In genomic region chr19:58408152-58409009, GRCh38 we compare ENCODE assay signal across 8 cellular contexts. TPM values are rescaled to one million over a fixed set of nuclear protein-coding genes. Genes with fewer than 3 reads are reported as not detected.
DNase-seq lines count a peak whose midpoint lies in the region; ATAC-seq and TF ChIP-seq lines count a peak whose summit lies in the region.

Gene ZNF584 (plus strand): TSS chr19:58408649. CDS start chr19:58409148, 499 bp downstream.

- ATAC-seq in GM21529 (IDR thresholded peaks at IDR 0.05; ENCODE audit: unreplicated experiment) (peak; percentile 91), IMR-90 (ENCODE audit: low read depth) (peak; percentile 98)

- peak within 1 kb of the TSS; percentile 98 for H2AK9ac ChIP-seq in IMR-90 (replicated peaks; ENCODE audit: low read depth, low read length, poor library complexity)

- peak within 1 kb of the TSS; percentile 46; the same call in 1 of the 2 replicates for H3K18ac ChIP-seq in IMR-90 (ENCODE audit: low read depth, low read length)

- peak within 1 kb of the TSS; percentile 73 for H3K14ac ChIP-seq in IMR-90 (replicated peaks; ENCODE audit: low read depth, low read length)

- BruUV-seq in IMR-90 (replicated peaks; lab: Mats Ljungman, UMichigan): no TSS peak
- no TSS peak for BruUV-seq in OCI-LY7 (replicated peaks; lab: Mats Ljungman, UMichigan)

- H3K4me2 ChIP-seq in IMR-90 (ENCODE audit: low read depth, low read length) (peak within 1 kb of the TSS; percentile 98), OCI-LY7 (ENCODE audit: low read length) (peak within 1 kb of the TSS; percentile 96)

- WGBS in IMR-90 (ENCODE audit: extremely low coverage in 2 of 2, insufficient read length in 1 of 2), 2 experiments: 1% methylated on average over 70 of the region's 100 CpGs; no CpG with 5 or more reads in 1 of the 2 experiments

- H3K27ac ChIP-seq in IMR-90 (ENCODE audit: insufficient read depth, low read length) (peak within 1 kb of the TSS; percentile 88), OCI-LY7 (ENCODE audit: low read depth, low read length, poor library complexity, severe bottlenecking) (peak within 1 kb of the TSS; percentile 47)

- H4K5ac ChIP-seq in IMR-90 (ENCODE audit: low read depth, low read length): peak within 1 kb of the TSS; percentile 76

- TF ChIP-seq POLR2A in IMR-90 (IDR thresholded peaks at IDR 0.05; ENCODE audit: low read depth, low read length): peak; percentile 89

- H3K36me3 ChIP-seq in IMR-90 (ENCODE audit: control insufficient read depth, insufficient read depth, low read length): no peaks in the 10 kb centered on the region
- H3K36me3 ChIP-seq in OCI-LY7 (ENCODE audit: insufficient read depth, low read length): no peaks in the 10 kb centered on the region

- dilution Hi-C loops in IMR-90 (cut with HindIII; ENCODE audit: low sequenced_read_pairs, unreplicated experiment): no loop called here

- TF ChIP-seq CTCF in IMR-90 (conservative IDR thresholded peaks at IDR 0.05; ENCODE audit: low read depth, low read length): 0 out of 2 replicates have a peak, but pooled peaks have one; percentile 9
- peak; percentile 45 for TF ChIP-seq CTCF in OCI-LY7 (conservative IDR thresholded peaks at IDR 0.05; ENCODE audit: low read length)
- TF ChIP-seq CTCF in epithelial cell of esophagus (IDR thresholded peaks at IDR 0.05; ENCODE audit: insufficient read depth, low read depth, low read length, missing control alignments): no peak

- DNase-seq in DMS153 (lab: John Stamatoyannopoulos, UW): peak; percentile 90
- DNase-seq in IMR-90: peak; percentile 93
- DNase-seq in OCI-LY7 (ENCODE audit: low spot score): peak; percentile 97
- peak; percentile 92 for DNase-seq in activated T-cell treated with anti-CD3 and anti-CD28 coated beads for 4 hours
- DNase-seq in epithelial cell of esophagus (ENCODE audit: low read depth): peak; percentile 94
- peak; percentile 93 to 95 for DNase-seq in stimulated activated CD8-positive, alpha-beta memory T cell treated with anti-CD3 and anti-CD28 coated beads, Interleukin-2, amount 100 ng/mL, for 48 hours (ENCODE audit: low read depth in 2 of 2)

- H2AK5ac ChIP-seq in IMR-90 (ENCODE audit: low read depth, low read length): peak within 1 kb of the TSS; percentile 88

- peaks cover 11% of the 10 kb centered on the region for H3K4me1 ChIP-seq in IMR-90 (ENCODE audit: control insufficient read depth, insufficient read depth, low read length)
- H3K4me1 ChIP-seq in OCI-LY7 (ENCODE audit: insufficient read depth, low read length, poor library complexity, severe bottlenecking): peaks cover 20% of the 10 kb centered on the region
- peaks cover 22% of the 10 kb centered on the region for H3K4me1 ChIP-seq in mononuclear cell (ENCODE audit: insufficient read depth, low read length)

- no peak for TF ChIP-seq RAD21 in IMR-90 (IDR thresholded peaks at IDR 0.05; ENCODE audit: low read length)

- intact Hi-C loops in IMR-90 (cut with micrococcal nuclease) (loop anchor here (2.0 kb wide), 1 partner anchor 32 kb away; the partner anchor contains the start of gene ZNF132), OCI-LY7 (cut with micrococcal nuclease; ENCODE audit: unreplicated experiment) (loop anchor here (1.0 to 5.0 kb wide), 4 partner anchors 43 to 226 kb away; partner anchors contain the start of genes ZNF274, ZNF324, ZNF324B and ZSCAN22)

- H3K79me2 ChIP-seq in OCI-LY7 (ENCODE audit: insufficient read depth, low read depth, low read length): peaks cover 12% of the 10 kb centered on the region; the same call in 1 of the 2 replicates

- no peaks in the 10 kb centered on the region for H3K9me2 ChIP-seq in OCI-LY7 (ENCODE audit: insufficient read depth, low read length)

- in situ Hi-C loops in IMR-90 (cut with MboI; ENCODE audit: low sequenced_read_pairs): no loop called here

- H2BK15ac ChIP-seq in IMR-90 (ENCODE audit: low read depth, low read length): no peak within 1 kb of the TSS; the same call in 2 of the 3 replicates

- peaks cover 26 to 42% of the 10 kb centered on the region in 2 experiments for H3K79me1 ChIP-seq in IMR-90 (ENCODE audit: low read depth in 1 of 2, low read length in 2 of 2)

- H4K20me1 ChIP-seq in IMR-90 (ENCODE audit: insufficient read depth, low read length) (peaks cover 12% of the 10 kb centered on the region), OCI-LY7 (ENCODE audit: insufficient read depth, low read length) (no peaks in the 10 kb centered on the region)

- H2BK120ac ChIP-seq in IMR-90 (ENCODE audit: low read depth, low read length): peak within 1 kb of the TSS; percentile 24; the same call in 1 of the 2 replicates

- no peaks in the 10 kb centered on the region for H3K9me3 ChIP-seq in IMR-90 (ENCODE audit: control insufficient read depth, insufficient read depth, low read length)
- no peaks in the 10 kb centered on the region for H3K9me3 ChIP-seq in OCI-LY7 (ENCODE audit: low read length)
- no peaks in the 10 kb centered on the region for H3K9me3 ChIP-seq in mononuclear cell (ENCODE audit: low read depth, low read length)

- peak within 1 kb of the TSS; percentile 96 for H3K9ac ChIP-seq in IMR-90 (ENCODE audit: low read depth, low read length)

- peak within 1 kb of the TSS; percentile 77 to 96 for H4K8ac ChIP-seq in IMR-90 (ENCODE audit: low read depth in 2 of 2, low read length in 2 of 2)

- H3K56ac ChIP-seq in IMR-90 (ENCODE audit: extremely low read depth, insufficient read depth, low read length): peak within 1 kb of the TSS; percentile 68

- H3K27me3 ChIP-seq in IMR-90 (ENCODE audit: control insufficient read depth, insufficient read depth, low read length) (no peaks in the 10 kb centered on the region), mononuclear cell (ENCODE audit: insufficient read depth, low read length) (no peaks in the 10 kb centered on the region)

- CTCF ChIA-PET in IMR-90 (lab: Yijun Ruan, JAX): no interaction called here
- CTCF ChIA-PET in OCI-LY7 (lab: Charles Lee; ENCODE audit: unreplicated experiment): no interaction called here

- no peak within 1 kb of the TSS for H2BK20ac ChIP-seq in IMR-90 (ENCODE audit: low read depth, low read length)

- H3K23ac ChIP-seq in IMR-90 (ENCODE audit: low read depth, low read length): peak within 1 kb of the TSS; percentile 70

- H2BK5ac ChIP-seq in IMR-90 (ENCODE audit: low read depth, low read length, poor library complexity, severe bottlenecking): peak within 1 kb of the TSS; percentile 82

- POLR2A ChIA-PET in IMR-90 (lab: Charles Lee; ENCODE audit: unreplicated experiment) (interaction anchor here (0.5 kb wide), 1 partner anchor 1054 kb away, joined by 3 read pairs; no protein-coding TSS in a partner anchor), OCI-LY7 (lab: Charles Lee) (interaction anchor here (0.8 kb wide), 1 partner anchor 56 kb away, joined by 3 read pairs; no protein-coding TSS in a partner anchor)

- peak within 1 kb of the TSS; percentile 91 for H2AFZ ChIP-seq in IMR-90 (replicated peaks; ENCODE audit: low read length, poor library complexity)
- H2AFZ ChIP-seq in OCI-LY7 (ENCODE audit: low read length): peak within 1 kb of the TSS; percentile 63

- H3K4ac ChIP-seq in IMR-90 (ENCODE audit: low read depth, low read length): peak within 1 kb of the TSS; percentile 86

- H3K4me3 ChIP-seq in IMR-90 (ENCODE audit: insufficient read depth, low read depth, low read length): peak within 1 kb of the TSS; percentile 95
- peak within 1 kb of the TSS; percentile 83 for H3K4me3 ChIP-seq in OCI-LY7 (ENCODE audit: low read depth, low read length, poor library complexity, severe bottlenecking)
- peak within 1 kb of the TSS; percentile 90 for H3K4me3 ChIP-seq in epithelial cell of esophagus (ENCODE audit: low read length)
- peak within 1 kb of the TSS; percentile 76 for H3K4me3 ChIP-seq in mononuclear cell (ENCODE audit: low read length)

- peaks cover 21% of the 10 kb centered on the region for H3K9me1 ChIP-seq in IMR-90 (ENCODE audit: insufficient read depth, low read length)

- H4K91ac ChIP-seq in IMR-90 (ENCODE audit: insufficient read depth, low read depth, low read length): peak within 1 kb of the TSS; percentile 76

TF ChIP-seq in IMR-90, 13 proteins besides CTCF, POLR2A, EP300 and RAD21:
- no peak for TF ChIP-seq FOS (IDR thresholded peaks at IDR 0.05; ENCODE audit: low read depth, low read length)
- TF ChIP-seq MXI1 (IDR thresholded peaks at IDR 0.05; ENCODE audit: borderline replicate concordance, low read depth, low read length): peak; percentile 79; the same call in 1 of the 2 replicates
- TF ChIP-seq MAZ (IDR thresholded peaks at IDR 0.05; ENCODE audit: borderline replicate concordance, low read depth, low read length): peak; percentile 90
- TF ChIP-seq NFE2L2 (IDR thresholded peaks at IDR 0.05; ENCODE audit: low read depth, low read length): no peak
- no peak for TF ChIP-seq MAFK (IDR thresholded peaks at IDR 0.05; ENCODE audit: low read depth, low read length)
- 0 out of 2 replicates have a peak, but pooled peaks have one; percentile 4 for TF ChIP-seq USF2 (IDR thresholded peaks at IDR 0.05; ENCODE audit: low read depth, low read length)
- no peak for TF ChIP-seq BHLHE40 (IDR thresholded peaks at IDR 0.05; ENCODE audit: low read depth, low read length)

RNA-seq across cellular contexts. Expression of gene ZNF584, which starts in this region (rescaled TPM):
- 12.8 and 15.4 TPM in 2 replicates for total RNA-seq in IMR-90 (2012; rRNA removed)
- 11.6 and 12.4 TPM in 2 replicates for polyA plus RNA-seq in IMR-90 (2012; rRNA removed)
- 7.0 and 8.6 TPM in 2 replicates for polyA plus RNA-seq in IMR-90 (2012; cell fraction: cytosol; rRNA removed)
- polyA plus RNA-seq in IMR-90 (2012; cell fraction: nucleus; rRNA removed; ENCODE audit: low replicate concordance): 7.3 and 10.9 TPM in 2 replicates
- 9.8 and 12.4 TPM in 2 replicates for total RNA-seq in OCI-LY7 (2014; rRNA removed; shearing (Covaris generic))
- 7.6 and 10.4 TPM in 2 replicates for total RNA-seq in OCI-LY7 (2022)
- total RNA-seq in mononuclear cell: 1.3 TPM

Comparison
In these comparisons a context has a peak if more than half of its experiments do, and no peak if none do; other contexts are left out.
1. Peak in every context shown above with its lines: DNase-seq, ATAC-seq, H3K4me3 ChIP-seq and H3K27ac ChIP-seq.